16 cellular contexts compared by ENCODE assay signal in the genomic region with DNA sequence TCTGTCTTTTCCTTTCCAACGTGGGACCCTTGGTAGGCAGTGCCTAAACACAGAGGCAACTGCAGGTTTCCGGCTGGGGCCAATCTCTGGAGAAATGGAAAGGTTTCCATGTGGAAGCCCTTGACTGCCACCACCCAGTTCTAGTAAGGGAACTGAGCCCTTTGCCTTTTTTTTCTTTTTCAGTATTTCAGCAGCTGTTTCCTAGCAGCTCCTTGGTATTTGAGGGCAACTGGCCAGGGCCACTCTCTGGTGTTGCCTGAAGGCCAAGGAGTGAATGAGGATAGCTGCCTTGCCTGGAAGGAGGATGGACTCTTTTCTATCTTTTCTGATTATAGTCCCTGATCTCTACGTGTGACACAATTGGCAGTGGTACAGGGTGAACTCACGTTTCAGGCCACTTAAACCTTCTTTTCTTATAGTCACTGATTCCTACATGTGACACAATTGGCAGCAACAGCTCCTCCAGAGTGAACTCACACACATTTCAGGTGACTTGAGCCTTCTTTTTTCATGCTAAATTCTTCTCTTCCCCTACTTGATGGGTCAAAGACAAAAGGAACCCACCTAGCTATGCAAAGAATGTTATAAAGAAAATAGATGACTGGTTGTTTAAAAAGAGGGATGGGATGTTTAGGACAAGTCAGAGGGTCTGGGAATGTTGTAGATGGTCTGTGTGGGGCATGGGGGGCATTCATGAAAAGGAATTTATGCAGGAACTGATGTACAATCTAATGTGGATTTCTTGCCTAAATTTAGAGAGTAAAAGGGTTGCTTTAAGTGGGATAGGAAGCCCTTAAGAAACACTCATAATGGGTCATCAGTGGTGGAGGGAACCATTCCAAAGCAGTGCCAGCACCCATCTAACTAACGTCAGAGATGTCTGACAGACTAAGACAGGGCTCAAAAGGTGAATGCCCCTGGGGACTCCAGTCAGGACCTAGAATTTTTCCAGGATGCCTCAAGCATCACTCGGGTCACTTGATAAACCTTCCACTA.
DNase-seq lines count a peak whose midpoint lies in the region.
"Had no signal": no experiment of that assay in that cellular context is flagged by ENCODE, and none has a peak within 500 bp of the region (broad histone marks: within the 10 kb centered on the region; RNA-seq: fewer than 3 reads in every experiment).

No MANE protein-coding gene starts in this region.

- H3K9me3 ChIP-seq in GM23248 (ENCODE audit: low read depth) (no peaks in the 10 kb centered on the region), adipocyte (ENCODE audit: control insufficient read depth, low read length) (no peaks in the 10 kb centered on the region)
- H3K9me3 ChIP-seq: neutrophil had no signal

- H4K20me1 ChIP-seq in GM23248 (ENCODE audit: insufficient read depth) = no peaks in the 10 kb centered on the region

- H3K4me3 ChIP-seq in GM23248 (no peak overlapping the region), adipocyte (ENCODE audit: low read length) (no peak overlapping the region)

- no peak overlapping the region for H3K4me2 ChIP-seq in GM23248 (ENCODE audit: unreplicated experiment)

- no peaks in the 10 kb centered on the region for H3K36me3 ChIP-seq in GM23248 (ENCODE audit: low read depth)
- no peaks in the 10 kb centered on the region for H3K36me3 ChIP-seq in adipocyte (ENCODE audit: control insufficient read depth, insufficient read depth, low read length, severe bottlenecking)
- H3K36me3 ChIP-seq: neutrophil had no signal

- H3K27ac ChIP-seq in GM23248 = no peak overlapping the region
- H3K27ac ChIP-seq: foreskin keratinocyte, neutrophil had no signal

- no peak overlapping the region for H2AFZ ChIP-seq in GM23248

- H3K4me3 Mint-ChIP-seq in activated T-cell treated with anti-CD3 and anti-CD28 coated beads, Interleukin-2, amount 50 U/mL, for 24 hours = no peak overlapping the region
- H3K4me3 Mint-ChIP-seq: activated naive CD4-positive, alpha-beta T cell treated with anti-CD3 and anti-CD28 coated beads, Interleukin-2, amount 50 U/mL, for 24 hours; mesothelial cell of epicardium had no signal

- no peaks in the 10 kb centered on the region for H3F3A ChIP-seq in GM23248 (ENCODE audit: insufficient read depth)

- DNase-seq in GM23248 (peak; percentile 66), adipocyte (ENCODE audit: low read depth) (peak; percentile 73), head of caudate nucleus (peak in 29 of 42 donors; percentile 2 to 51 (median 31)), putamen (ENCODE audit: low spot score) (peak; percentile 3), DMS114 treated with DMSO at 0.1 percent for 48 hours (lab: John Stamatoyannopoulos, UW; ENCODE audit: unreplicated experiment) (no peak), mucosa of gallbladder (ENCODE audit: low spot score) (no peak), hepatic stellate cell (ENCODE audit: low spot score) (no peak)
- no peak for DNase-seq in activated T-cell treated with anti-CD3 and anti-CD28 coated beads, Interleukin-2, amount 50 U/mL, for 24 hours
- DNase-seq: activated CD4-positive, alpha-beta T cell treated with anti-CD3 and anti-CD28 coated beads, Interleukin-2, amount 50 U/mL, for 4 hours; activated T-cell treated with anti-CD3 and anti-CD28 coated beads, Interleukin-2, amount 50 U/mL, for 1 hour; effector CD8-positive, alpha-beta T cell; foreskin keratinocyte; NCI-H2107 had no signal

- H3K27ac Mint-ChIP-seq in activated T-cell treated with anti-CD3 and anti-CD28 coated beads, Interleukin-2, amount 50 U/mL, for 24 hours = no peak overlapping the region
- H3K27ac Mint-ChIP-seq: activated naive CD4-positive, alpha-beta T cell treated with anti-CD3 and anti-CD28 coated beads, Interleukin-2, amount 50 U/mL, for 24 hours; mesothelial cell of epicardium had no signal

- H3K27me3 Mint-ChIP-seq in activated T-cell treated with anti-CD3 and anti-CD28 coated beads, Interleukin-2, amount 50 U/mL, for 24 hours = no peaks in the 10 kb centered on the region
- H3K27me3 Mint-ChIP-seq: activated naive CD4-positive, alpha-beta T cell treated with anti-CD3 and anti-CD28 coated beads, Interleukin-2, amount 50 U/mL, for 24 hours had no signal

- intact Hi-C loops in head of caudate nucleus (cut with DNase I) = no loop called here

- peaks cover 12% of the 10 kb centered on the region for H3K4me1 ChIP-seq in GM23248 (ENCODE audit: insufficient read depth)
- peaks cover 12% of the 10 kb centered on the region for H3K4me1 ChIP-seq in adipocyte (ENCODE audit: control insufficient read depth, insufficient read depth, low read length)
- H3K4me1 ChIP-seq: foreskin keratinocyte had no signal

- no peaks in the 10 kb centered on the region for H3K79me2 ChIP-seq in GM23248 (ENCODE audit: insufficient read depth)

- in situ Hi-C loops in GM23248 (cut with MboI) = no loop called here

- H3K27me3 ChIP-seq in GM23248 (replicated peaks; ENCODE audit: insufficient read depth) (no peaks in the 10 kb centered on the region), adipocyte (replicated peaks; ENCODE audit: control insufficient read depth, insufficient read depth, low read length) (no peaks in the 10 kb centered on the region)
- H3K27me3 ChIP-seq: foreskin keratinocyte, neutrophil had no signal

- H3K36me3 Mint-ChIP-seq in activated T-cell treated with anti-CD3 and anti-CD28 coated beads, Interleukin-2, amount 50 U/mL, for 24 hours (ENCODE audit: low read depth) = no peaks in the 10 kb centered on the region
- H3K36me3 Mint-ChIP-seq: activated naive CD4-positive, alpha-beta T cell treated with anti-CD3 and anti-CD28 coated beads, Interleukin-2, amount 50 U/mL, for 24 hours; mesothelial cell of epicardium had no signal

- no peaks in the 10 kb centered on the region for H3K9me3 Mint-ChIP-seq in activated T-cell treated with anti-CD3 and anti-CD28 coated beads, Interleukin-2, amount 50 U/mL, for 24 hours
- H3K9me3 Mint-ChIP-seq: activated naive CD4-positive, alpha-beta T cell treated with anti-CD3 and anti-CD28 coated beads, Interleukin-2, amount 50 U/mL, for 24 hours; mesothelial cell of epicardium had no signal

- 26 to 27% methylated on average over 6 of the region's 6 CpGs for WGBS in GM23248 (ENCODE audit: low coverage in 1 of 2, low lambda C conversion rate in 2 of 2, missing lambda C conversion rate in 2 of 2), 2 experiments

- H3K9ac ChIP-seq in GM23248 (no peak overlapping the region), adipocyte (ENCODE audit: low read length) (no peak overlapping the region)

- no peaks in the 10 kb centered on the region for H3K9me2 ChIP-seq in GM23248 (ENCODE audit: insufficient read depth)

- no peaks in the 10 kb centered on the region for H3K4me1 Mint-ChIP-seq in activated T-cell treated with anti-CD3 and anti-CD28 coated beads, Interleukin-2, amount 50 U/mL, for 24 hours (ENCODE audit: low read depth)
- H3K4me1 Mint-ChIP-seq: activated naive CD4-positive, alpha-beta T cell treated with anti-CD3 and anti-CD28 coated beads, Interleukin-2, amount 50 U/mL, for 24 hours had no signal

Comparison
In these comparisons a context has a peak if more than half of its experiments do, and no peak if none do; other contexts are left out.
1. DNase-seq: peak in GM23248 (single experiment), adipocyte (single experiment), head of caudate nucleus (29 of 42) and putamen (single experiment); none in DMS114 treated with DMSO at 0.1 percent for 48 hours (single experiment), mucosa of gallbladder (single experiment), hepatic stellate cell (single experiment) and activated T-cell treated with anti-CD3 and anti-CD28 coated beads, Interleukin-2, amount 50 U/mL, for 24 hours (single experiment).